Comparison of ENCODE assay signal across 19 cellular contexts in the genomic region with DNA sequence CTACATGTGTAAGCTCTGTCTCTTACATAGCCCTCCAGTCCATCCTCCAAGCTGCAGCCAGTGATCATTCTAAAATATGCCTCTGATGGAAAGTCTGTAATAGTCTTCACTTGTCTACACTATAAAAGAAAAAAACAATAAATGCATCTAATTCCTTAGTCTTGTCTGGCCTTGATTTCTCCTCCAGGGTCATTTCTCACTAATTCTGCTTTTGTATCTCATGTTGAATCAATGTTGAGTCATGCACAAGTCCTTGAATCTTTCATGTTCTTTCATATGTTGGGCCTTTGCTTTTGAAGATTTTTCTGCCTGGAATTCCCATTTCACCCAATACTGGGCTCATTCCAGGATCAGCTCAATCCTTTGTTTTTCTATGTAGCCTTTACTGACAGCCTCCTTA.
DNase-seq lines count a peak whose midpoint lies in the region; ATAC-seq, FAIRE-seq and TF ChIP-seq lines count a peak whose summit lies in the region.
"Had no signal": no experiment of that assay in that cellular context is flagged by ENCODE, and none has a peak within 500 bp of the region (broad histone marks: within the 10 kb centered on the region; RNA-seq: fewer than 3 reads in every experiment).

No MANE protein-coding gene starts in this region.

- no peaks in the 10 kb centered on the region for H3K79me2 ChIP-seq in keratinocyte (ENCODE audit: control insufficient read depth, insufficient read depth, low read length)

- peaks cover 6% of the 10 kb centered on the region for H3K9me3 Mint-ChIP-seq in activated T-helper 17 cell treated with anti-CD3 and anti-CD28 coated beads, Interleukin-2, amount 50 U/mL, for 72 hours

- no peaks in the 10 kb centered on the region for H3K36me3 Mint-ChIP-seq in activated T-helper 17 cell treated with anti-CD3 and anti-CD28 coated beads, Interleukin-2, amount 50 U/mL, for 72 hours (ENCODE audit: low read depth)

- H3K4me1 Mint-ChIP-seq in activated T-helper 17 cell treated with anti-CD3 and anti-CD28 coated beads, Interleukin-2, amount 50 U/mL, for 72 hours = no peaks in the 10 kb centered on the region

- DNase-seq in Caki2 (ENCODE audit: low read depth) = peak; percentile 12
- DNase-seq in RWPE2 (ENCODE audit: low spot score) = no peak
- peak; percentile 62 for DNase-seq in epithelial cell of esophagus (ENCODE audit: low read depth)
- DNase-seq in keratinocyte (ENCODE audit: low read depth, low spot score) = peak; percentile 30
- no peak for DNase-seq in NCI-H2107 treated with DMSO at 0.1 percent for 48 hours (lab: John Stamatoyannopoulos, UW; ENCODE audit: unreplicated experiment)
- no peak for DNase-seq in activated gamma-delta T cell (lab: John Stamatoyannopoulos, UW)
- DNase-seq in left ventricle myocardium inferior = no peak
- DNase-seq: EL, GF-D8, Karpas-422, NCI-H1092, NCI-H1417 treated with DMSO at 0.1 percent for 48 hours, NCI-H187, NCI-H524, NCI-H774 had no signal

- no peaks in the 10 kb centered on the region for H3K4me1 ChIP-seq in RWPE2 (ENCODE audit: insufficient read depth, poor library complexity, severe bottlenecking)
- peaks cover 28% of the 10 kb centered on the region for H3K4me1 ChIP-seq in keratinocyte (ENCODE audit: control insufficient read depth, extremely low read depth, insufficient read depth, low read length)
- H3K4me1 ChIP-seq in left ventricle myocardium inferior = peaks cover 1% of the 10 kb centered on the region

- no peaks in the 10 kb centered on the region for H3K27me3 ChIP-seq in RWPE2 (ENCODE audit: insufficient read depth, poor library complexity, severe bottlenecking)
- H3K27me3 ChIP-seq in keratinocyte (ENCODE audit: control insufficient read depth, extremely low read depth, insufficient read depth, low read length) = no peaks in the 10 kb centered on the region
- no peaks in the 10 kb centered on the region for H3K27me3 ChIP-seq in left ventricle myocardium inferior (ENCODE audit: low read depth)

- dilution Hi-C loops in keratinocyte (cut with MboI; ENCODE audit: extremely low pct_ligation_motif_present, low sequenced_read_pairs) = no loop called here

- peak; percentile 19; the same call in 1 of the 3 replicates for ATAC-seq in RWPE2 (ENCODE audit: low read depth)
- no peak for ATAC-seq in activated T-helper 17 cell treated with anti-CD3 and anti-CD28 coated beads, Interleukin-2, amount 50 U/mL, for 72 hours (replicated peaks)

- FAIRE-seq in keratinocyte (lab: Jason Lieb, UNC) = peak; percentile 81
- FAIRE-seq: D721Med, GM19239, RCC 7860 had no signal

- no peaks in the 10 kb centered on the region for H3K9me1 ChIP-seq in keratinocyte (ENCODE audit: control insufficient read depth, extremely low read depth, insufficient read depth, low read length)

- no peak overlapping the region for H3K4me3 ChIP-seq in RWPE2 (ENCODE audit: severe bottlenecking)
- H3K4me3 ChIP-seq in epithelial cell of esophagus (ENCODE audit: low read length) = no peak overlapping the region
- no peak overlapping the region for H3K4me3 ChIP-seq in keratinocyte (ENCODE audit: control insufficient read depth in 2 of 3, extremely low read depth in 1 of 3, insufficient read depth in 2 of 3, low read depth in 1 of 3, low read length in 3 of 3)
- no peak overlapping the region for H3K4me3 ChIP-seq in left ventricle myocardium inferior

- no peak overlapping the region for H3K4me3 Mint-ChIP-seq in activated T-helper 17 cell treated with anti-CD3 and anti-CD28 coated beads, Interleukin-2, amount 50 U/mL, for 72 hours

- intact Hi-C loops in left ventricle myocardium inferior (cut with micrococcal nuclease) = no loop called here

- TF ChIP-seq CTCF in RWPE2 (IDR thresholded peaks at IDR 0.05; ENCODE audit: poor library complexity, severe bottlenecking) = no peak
- TF ChIP-seq CTCF in epithelial cell of esophagus (IDR thresholded peaks at IDR 0.05; ENCODE audit: insufficient read depth, low read depth, low read length, missing control alignments) = no peak
- no peak for TF ChIP-seq CTCF in keratinocyte (optimal IDR thresholded peaks at IDR 0.05 in 1 of 3, IDR thresholded peaks at IDR 0.05 in 1 of 3, conservative IDR thresholded peaks at IDR 0.05 in 1 of 3; ENCODE audit: extremely low read depth in 1 of 3, insufficient read depth in 2 of 3, low read length in 3 of 3)
- TF ChIP-seq CTCF in left ventricle myocardium inferior (IDR thresholded peaks at IDR 0.05; ENCODE audit: borderline replicate concordance) = no peak

- H3K27ac Mint-ChIP-seq in activated T-helper 17 cell treated with anti-CD3 and anti-CD28 coated beads, Interleukin-2, amount 50 U/mL, for 72 hours = no peak overlapping the region

- no peaks in the 10 kb centered on the region for H4K20me1 ChIP-seq in keratinocyte (ENCODE audit: control insufficient read depth, extremely low read depth, insufficient read depth, low read length)

- H2AFZ ChIP-seq in keratinocyte (ENCODE audit: control insufficient read depth, low read length) = no peak overlapping the region

- in situ Hi-C loops in Caki2 (cut with HindIII; ENCODE audit: low pct_unique_long_range_greater_than_20kb, low sequenced_read_pairs) = no loop called here

- H3K36me3 ChIP-seq in RWPE2 (ENCODE audit: low read depth) = no peaks in the 10 kb centered on the region
- H3K36me3 ChIP-seq in keratinocyte (ENCODE audit: control insufficient read depth in 2 of 2, extremely low read depth in 1 of 2, insufficient read depth in 2 of 2, low read length in 2 of 2) = no peaks in the 10 kb centered on the region
- no peaks in the 10 kb centered on the region for H3K36me3 ChIP-seq in left ventricle myocardium inferior

- no peaks in the 10 kb centered on the region for H3K9me3 ChIP-seq in RWPE2 (ENCODE audit: severe bottlenecking)
- no peaks in the 10 kb centered on the region for H3K9me3 ChIP-seq in keratinocyte (ENCODE audit: control insufficient read depth, low read depth, low read length)
- no peaks in the 10 kb centered on the region for H3K9me3 ChIP-seq in left ventricle myocardium inferior (replicated peaks)

- no peaks in the 10 kb centered on the region for H3K27me3 Mint-ChIP-seq in activated T-helper 17 cell treated with anti-CD3 and anti-CD28 coated beads, Interleukin-2, amount 50 U/mL, for 72 hours

- no peak overlapping the region for H3K9ac ChIP-seq in keratinocyte (ENCODE audit: control insufficient read depth, extremely low read depth, insufficient read depth, low read length)

- no peak overlapping the region for H3K27ac ChIP-seq in RWPE2 (ENCODE audit: poor library complexity, severe bottlenecking)
- peak overlapping the region; percentile 19 for H3K27ac ChIP-seq in keratinocyte (ENCODE audit: control insufficient read depth, insufficient read depth, low read length)
- H3K27ac ChIP-seq in left ventricle myocardium inferior (replicated peaks) = no peak overlapping the region

- H3K4me2 ChIP-seq in keratinocyte (ENCODE audit: control insufficient read depth, extremely low read depth, insufficient read depth, low read depth, low read length) = no peak overlapping the region

Comparison
In these comparisons a context has a peak if more than half of its experiments do, and no peak if none do; other contexts are left out.
1. DNase-seq: peak in Caki2 (single experiment), epithelial cell of esophagus (single experiment) and keratinocyte (single experiment); none in RWPE2 (single experiment), NCI-H2107 treated with DMSO at 0.1 percent for 48 hours (single experiment), activated gamma-delta T cell (single experiment) and left ventricle myocardium inferior (single experiment).